ENCODE assay signal across 7 cellular contexts in the genomic region with DNA sequence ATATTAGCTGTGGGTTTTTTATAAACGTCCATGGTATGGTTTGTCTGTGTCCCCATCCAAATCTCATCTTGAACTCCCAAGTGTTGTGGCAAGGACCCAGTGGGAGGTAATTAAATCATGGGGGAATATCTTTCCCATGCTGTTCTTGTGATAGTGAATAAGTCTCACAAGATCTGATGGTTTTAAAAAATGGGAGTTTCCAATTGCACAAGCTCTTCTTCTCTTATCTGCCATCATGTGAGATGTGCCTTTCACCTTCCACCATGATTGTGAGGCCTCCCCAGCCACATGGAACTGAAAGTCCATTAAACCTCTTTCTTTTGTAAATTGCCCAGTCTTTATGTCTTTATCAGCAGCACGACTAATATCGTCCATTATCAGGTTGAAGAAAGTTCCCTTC. TPM values are rescaled to one million over a fixed set of nuclear protein-coding genes. Genes with fewer than 3 reads are reported as not detected.
DNase-seq lines count a peak whose midpoint lies in the region; ATAC-seq, FAIRE-seq and TF ChIP-seq lines count a peak whose summit lies in the region.
"Not testable (repeated sequence)": the region's sequence is repeated elsewhere in the genome, so short reads cannot be mapped to it uniquely, and the experiment has no call there.

No MANE protein-coding gene starts in this region.

- H3K36me3 Mint-ChIP-seq in GM23338 (ENCODE audit: low read depth); activated naive CD4-positive, alpha-beta T cell treated with anti-CD3 and anti-CD28 coated beads, Interleukin-2, amount 50 U/mL, for 24 hours: not testable (repeated sequence)

- H3K9ac ChIP-seq in GM12878 (ENCODE audit: control insufficient read depth, insufficient read depth, low read length); K562 (ENCODE audit: insufficient read depth in 1 of 2, low read depth in 2 of 2, low read length in 2 of 2): not testable (repeated sequence)

- BruUV-seq in GM12878 (replicated peaks; lab: Mats Ljungman, UMichigan); K562 (replicated peaks; lab: Mats Ljungman, UMichigan): not testable (repeated sequence)

- not testable (repeated sequence) for H3K9me3 ChIP-seq in GM12878 (replicated peaks; ENCODE audit: control insufficient read depth, insufficient read depth, low read length); K562 (replicated peaks; ENCODE audit: control insufficient read depth, insufficient read depth, low read depth, low read length)

- not testable (repeated sequence) for H3K9me1 ChIP-seq in K562 (ENCODE audit: control insufficient read depth, insufficient read depth, low read length)

- TF ChIP-seq RAD21 in GM12878 (IDR thresholded peaks at IDR 0.05; ENCODE audit: insufficient read depth, low read depth, low read length); K562 (CRISPR knock-in tag; conservative IDR thresholded peaks at IDR 0.05 in 1 of 2, IDR thresholded peaks at IDR 0.05 in 1 of 2): not testable (repeated sequence)

- not testable (repeated sequence) for H3K4me2 ChIP-seq in GM23338; GM12878 (ENCODE audit: control insufficient read depth, insufficient read depth); K562 (ENCODE audit: insufficient read depth, low read length)

- H3K36me3 ChIP-seq in GM23338 (ENCODE audit: insufficient read depth); GM12878 (ENCODE audit: control insufficient read depth in 2 of 2, insufficient read depth in 2 of 2, low read length in 1 of 2); K562 (ENCODE audit: control insufficient read depth, insufficient read depth, low read length): not testable (repeated sequence)

- not testable (repeated sequence) for H3K4me3 Mint-ChIP-seq in GM23338; activated naive CD4-positive, alpha-beta T cell treated with anti-CD3 and anti-CD28 coated beads, Interleukin-2, amount 50 U/mL, for 24 hours

- not testable (repeated sequence) for H3K4me1 ChIP-seq in GM23338 (ENCODE audit: insufficient read depth); GM12878 (ENCODE audit: control insufficient read depth, insufficient read depth, low read length); K562 (replicated peaks in 1 of 2; ENCODE audit: control insufficient read depth in 2 of 2, insufficient read depth in 2 of 2, low read length in 2 of 2)

- FAIRE-seq in GM12878 (lab: Jason Lieb, UNC); K562 (lab: Jason Lieb, UNC): not testable (repeated sequence)

- peaks cover 17% of the 10 kb centered on the region for H3K27me3 Mint-ChIP-seq in GM23338 (ENCODE audit: insufficient read depth, low read depth, poor library complexity)
- not testable (repeated sequence) for H3K27me3 Mint-ChIP-seq in activated naive CD4-positive, alpha-beta T cell treated with anti-CD3 and anti-CD28 coated beads, Interleukin-2, amount 50 U/mL, for 24 hours

- H3K4me3 ChIP-seq in GM23338; GM12878; K562; choroid plexus epithelial cell (ENCODE audit: low read depth, low read length): not testable (repeated sequence)

- H3F3A ChIP-seq in GM23338 (replicated peaks; ENCODE audit: low read depth): not testable (repeated sequence)

- TF ChIP-seq EP300 in GM12878 (IDR thresholded peaks at IDR 0.05; ENCODE audit: borderline replicate concordance in 1 of 2, control insufficient read depth in 1 of 2, low read depth in 2 of 2, low read length in 2 of 2); K562 (IDR thresholded peaks at IDR 0.05; ENCODE audit: low read length): not testable (repeated sequence)

- intact Hi-C loops in GM12878 (cut with micrococcal nuclease; ENCODE audit: unreplicated experiment); K562 (cut with micrococcal nuclease): not testable (repeated sequence)

- RAD21 ChIA-PET in GM12878 (lab: Charles Lee; ENCODE audit: unreplicated experiment): interaction anchor here (0.6 to 1.0 kb wide), 2 partner anchors 26 to 178 kb away, joined by 3 read pairs; no protein-coding TSS in a partner anchor

- not testable (repeated sequence) for H3K27me3 ChIP-seq in GM23338 (ENCODE audit: insufficient read depth); GM12878 (replicated peaks in 1 of 2; ENCODE audit: control insufficient read depth in 2 of 2, insufficient read depth in 2 of 2, low read length in 1 of 2); K562 (ENCODE audit: control insufficient read depth in 2 of 2, insufficient read depth in 2 of 2, low read length in 2 of 2)

- CTCF ChIA-PET in GM12878 (lab: Yijun Ruan, JAX): interaction anchor here (1.1 to 1.5 kb wide), 3 partner anchors 15 to 178 kb away, joined by 3 read pairs; no protein-coding TSS in a partner anchor
- CTCF ChIA-PET in K562 (lab: Yijun Ruan, JAX; ENCODE audit: low intra/inter-chr PET ratio): not testable (repeated sequence)

- not testable (repeated sequence) for H3K27ac Mint-ChIP-seq in GM23338
- H3K27ac Mint-ChIP-seq in activated naive CD4-positive, alpha-beta T cell treated with anti-CD3 and anti-CD28 coated beads, Interleukin-2, amount 50 U/mL, for 24 hours: peak overlapping the region; percentile 43

- H3K9me3 Mint-ChIP-seq in GM23338; activated naive CD4-positive, alpha-beta T cell treated with anti-CD3 and anti-CD28 coated beads, Interleukin-2, amount 50 U/mL, for 24 hours: not testable (repeated sequence)

- H3K27ac ChIP-seq in GM23338 (ENCODE audit: low read depth); GM12878 (ENCODE audit: control insufficient read depth, insufficient read depth); K562 (ENCODE audit: extremely low read depth, low read depth, low read length): not testable (repeated sequence)

- not testable (repeated sequence) for H3K9me2 ChIP-seq in GM23338 (ENCODE audit: insufficient read depth)

- not testable (repeated sequence) for DNase-seq in GM23338 (ENCODE audit: low spot score); GM12878 (ENCODE audit: low read depth, low spot score); K562 (ENCODE audit: extremely low read depth in 1 of 4, low spot score in 3 of 4)
- DNase-seq in SK-MEL-5 (ENCODE audit: low read depth, low spot score) (peak; percentile 54), amniotic epithelial cell (ENCODE audit: low read depth) (peak; percentile 38), choroid plexus epithelial cell (ENCODE audit: low read depth) (peak; percentile 21)

- not testable (repeated sequence) for H3K79me2 ChIP-seq in GM23338 (replicated peaks; ENCODE audit: insufficient read depth); GM12878 (ENCODE audit: control insufficient read depth, insufficient read depth, low read length); K562 (ENCODE audit: control insufficient read depth, insufficient read depth, low read length)

- in situ Hi-C loops in SK-MEL-5 (cut with HindIII; ENCODE audit: low pct_unique_long_range_greater_than_20kb, low sequenced_read_pairs); GM12878 (cut with MboI); K562 (cut with MboI): not testable (repeated sequence)

- H2AFZ ChIP-seq in GM23338: peak overlapping the region; percentile 49; the same call in 1 of the 2 replicates
- not testable (repeated sequence) for H2AFZ ChIP-seq in GM12878 (ENCODE audit: control insufficient read depth, low read depth, low read length); K562 (ENCODE audit: low read depth, low read length)

- TF ChIP-seq POLR2A in GM12878 (IDR thresholded peaks at IDR 0.05; ENCODE audit: low read depth, low read length); K562 (conservative IDR thresholded peaks at IDR 0.05): not testable (repeated sequence)

- peaks cover 11% of the 10 kb centered on the region; the same call in 2 of the 3 replicates for H3K4me1 Mint-ChIP-seq in GM23338
- not testable (repeated sequence) for H3K4me1 Mint-ChIP-seq in activated naive CD4-positive, alpha-beta T cell treated with anti-CD3 and anti-CD28 coated beads, Interleukin-2, amount 50 U/mL, for 24 hours

- H4K20me1 ChIP-seq in GM23338 (replicated peaks; ENCODE audit: insufficient read depth); GM12878 (ENCODE audit: control insufficient read depth, insufficient read depth); K562 (replicated peaks; ENCODE audit: control insufficient read depth, insufficient read depth, low read length): not testable (repeated sequence)

- SMC1A ChIA-PET in GM12878 (lab: Charles Lee; ENCODE audit: uncharacterized antibody, unreplicated experiment): not testable (repeated sequence)

- not testable (repeated sequence) for ATAC-seq in GM23338, GM12878, K562

- TF ChIP-seq CTCF in GM23338 (conservative IDR thresholded peaks at IDR 0.05; ENCODE audit: low read depth in 2 of 2); GM12878 (IDR thresholded peaks at IDR 0.05 in 2 of 3, conservative IDR thresholded peaks at IDR 0.05 in 1 of 3; ENCODE audit: control insufficient read depth in 2 of 3, extremely low read depth in 1 of 3, insufficient read depth in 1 of 3, low read depth in 3 of 3, low read length in 3 of 3); K562 (IDR thresholded peaks at IDR 0.05 in 2 of 3, conservative IDR thresholded peaks at IDR 0.05 in 1 of 3; ENCODE audit: insufficient read depth in 2 of 3, low read depth in 1 of 3, low read length in 3 of 3); choroid plexus epithelial cell (conservative IDR thresholded peaks at IDR 0.05; ENCODE audit: low read depth, low read length): not testable (repeated sequence)

- WGBS in GM12878 (ENCODE audit: insufficient coverage, insufficient replicate concordance, low lambda C conversion rate, missing lambda C conversion rate): 49% methylated on average over 3 of the region's 3 CpGs
- WGBS in K562 (ENCODE audit: insufficient coverage, low coverage, missing lambda C conversion rate): 0% methylated on average over 3 of the region's 3 CpGs

- POLR2A ChIA-PET in GM12878 (lab: Charles Lee): not testable (repeated sequence)
- POLR2A ChIA-PET in K562 (lab: Yijun Ruan, JAX): interaction anchor here (0.7 kb wide), 2 partner anchors 10 to 72 kb away, joined by 4 read pairs; no protein-coding TSS in a partner anchor

RNA-seq across cellular contexts. Expression of a gene that starts 30.0 kb away (rescaled TPM):
- total RNA-seq in GM23338 (2014; rRNA removed; shearing (Covaris generic)): 17.9 and 18.1 TPM in 2 replicates
- polyA plus RNA-seq in GM23338 (2016; fragmentation: Nextera tagmentation; extraction: Ambion mirVana) (2.7 and 3.7 TPM in 2 replicates), GM12878 (2011; rRNA removed) (4.4 and 5.2 TPM in 2 replicates), GM12878 (2014; fragmentation: Illumina TruSeq; extraction: Trizol) (3.0 and 3.3 TPM in 2 replicates), GM12878 (2014; fragmentation: Nextera tagmentation; extraction: Ambion mirVana) (under 1 TPM; 0.56 to 0.66 TPM), GM12878 (2014; rRNA removed) (2.4 and 2.6 TPM in 2 replicates), GM12878 (2016; fragmentation: Nextera tagmentation; extraction: Ambion mirVana) (1 to 10 TPM in 1 of 2 experiments, under 1 TPM in 1; 0.93 to 2.6 TPM), K562 (2011; rRNA removed) (6.7 and 6.8 TPM in 2 replicates), K562 (2014; fragmentation: Illumina TruSeq; extraction: Trizol) (5.6 and 6.1 TPM in 2 replicates), K562 (2014; fragmentation: Nextera tagmentation; extraction: Ambion mirVana) (1 to 10 TPM; 1.5 TPM), K562 (2014; rRNA removed) (3.0 and 4.4 TPM in 2 replicates)
- total RNA-seq in SK-MEL-5 (2014; rRNA removed; shearing (Covaris generic)): 5.4 and 6.2 TPM in 2 replicates
- 4.0 and 5.2 TPM in 2 replicates for polyA plus RNA-seq in SK-MEL-5 (2015; cell fraction: cytosol; rRNA removed)
- 9.3 and 13.3 TPM in 2 replicates for polyA plus RNA-seq in SK-MEL-5 (2015; cell fraction: nucleus; rRNA removed)
- 21.4 and 22.5 TPM in 2 replicates for total RNA-seq in GM12878 (2013; cell fraction: nucleolus; rRNA removed)
- total RNA-seq in GM12878 (2014; rRNA removed) (2.8 and 3.6 TPM in 2 replicates), GM12878 (2014; rRNA removed; fragmentation: Illumina TruSeq; extraction: Trizol) (3.4 and 4.1 TPM in 2 replicates), GM12878 (2021) (4.0 TPM in 2 replicates), K562 (2014; rRNA removed) (6.2 and 6.8 TPM in 2 replicates), K562 (2014; rRNA removed; fragmentation: Illumina TruSeq; extraction: Trizol) (5.2 and 5.5 TPM in 2 replicates), K562 (2015; rRNA removed; fragmentation: Illumina TruSeq; extraction: Trizol) (5.1 and 5.4 TPM in 2 replicates), K562 (2021) (6.8 and 7.3 TPM in 2 replicates)
- 2.0 TPM for polyA plus RNA-seq in GM12878 (2011; ENCODE audit: low read depth)
- polyA plus RNA-seq in GM12878 (2011; cell fraction: cytosol; rRNA removed): 3.0 and 3.2 TPM in 2 replicates
- 8.5 and 13.1 TPM in 2 replicates for polyA plus RNA-seq in GM12878 (2011; cell fraction: nucleus; rRNA removed)
- polyA plus RNA-seq in GM12878 (2012): 1.6 and 2.8 TPM in 2 replicates
- polyA minus RNA-seq in GM12878 (2011; rRNA and poly(A)+ RNA removed): 6.4 and 6.7 TPM in 2 replicates
- polyA minus RNA-seq in GM12878 (2011; cell fraction: cytosol; rRNA and poly(A)+ RNA removed): 2.1 and 3.5 TPM in 2 replicates
- 4.2 and 6.6 TPM in 2 replicates for polyA minus RNA-seq in GM12878 (2011; cell fraction: nucleus; rRNA and poly(A)+ RNA removed)
- 8.8 and 13.1 TPM in 2 replicates for total RNA-seq in K562 (2011; cell fraction: chromatin; rRNA removed; ENCODE audit: low replicate concordance)
- total RNA-seq in K562 (2011; cell fraction: nucleolus; rRNA removed): 5.2 and 5.4 TPM in 2 replicates
- total RNA-seq in K562 (2011; cell fraction: nucleoplasm; rRNA removed): 14.4 and 17.7 TPM in 2 replicates
- 3.8 and 4.1 TPM in 2 replicates for polyA plus RNA-seq in K562 (2011; cell fraction: cytosol; rRNA removed)
- polyA plus RNA-seq in K562 (2011; cell fraction: nucleus; rRNA removed): 15.0 and 15.7 TPM in 2 replicates
- 4.0 and 7.8 TPM in 2 replicates for polyA plus RNA-seq in K562 (2012)
- 10.8 and 11.6 TPM in 2 replicates for polyA minus RNA-seq in K562 (2011; rRNA and poly(A)+ RNA removed)
- 2.1 and 3.3 TPM in 2 replicates for polyA minus RNA-seq in K562 (2011; cell fraction: cytosol; rRNA and poly(A)+ RNA removed)
- polyA minus RNA-seq in K562 (2011; cell fraction: nucleus; rRNA and poly(A)+ RNA removed): 5.4 and 9.3 TPM in 2 replicates
